ENCODE assay signal across 27 cellular contexts in the genomic region with DNA sequence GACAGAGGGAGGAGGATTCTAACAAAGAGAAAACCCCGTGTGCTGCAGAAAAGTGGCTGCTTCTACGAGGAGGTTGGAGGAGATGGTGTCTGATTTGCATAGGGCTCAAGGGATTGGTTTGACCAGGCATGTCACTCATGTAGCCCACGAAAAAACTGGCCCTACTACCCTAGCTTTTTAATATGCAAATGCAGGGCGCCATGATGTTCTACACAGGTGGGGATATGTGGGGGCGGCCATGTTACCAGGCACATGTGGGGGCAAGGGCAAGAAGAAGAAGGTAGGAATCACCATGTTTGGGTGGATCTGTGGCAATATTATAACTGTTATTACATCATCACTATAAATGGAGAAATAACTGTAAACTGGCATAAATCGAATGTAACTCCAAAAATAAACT. TPM values are rescaled to one million over a fixed set of nuclear protein-coding genes. Genes with fewer than 3 reads are reported as not detected.
DNase-seq lines count a peak whose midpoint lies in the region; ATAC-seq, FAIRE-seq and TF ChIP-seq lines count a peak whose summit lies in the region.
"Had no signal": no experiment of that assay in that cellular context is flagged by ENCODE, and none has a peak within 500 bp of the region (broad histone marks: within the 10 kb centered on the region; RNA-seq: fewer than 3 reads in every experiment).

No MANE protein-coding gene starts in this region.

- H2BK12ac ChIP-seq in mesenchymal stem cell (ENCODE audit: low read length in 2 of 2), result no peak overlapping the region

- H2BK15ac ChIP-seq in mesenchymal stem cell (ENCODE audit: low read depth, poor library complexity, severe bottlenecking), result no peak overlapping the region

- H3K27me3 ChIP-seq in HepG2 (ENCODE audit: control insufficient read depth in 1 of 2, insufficient read depth in 2 of 2, low read length in 2 of 2), result peaks cover 0 to 8% of the 10 kb centered on the region in 2 experiments; a peak in 2 of 5 replicates
- no peaks in the 10 kb centered on the region for H3K27me3 ChIP-seq in right lobe of liver
- no peaks in the 10 kb centered on the region for H3K27me3 ChIP-seq in mesenchymal stem cell (ENCODE audit: control insufficient read depth in 1 of 2, insufficient read depth in 1 of 2, low read length in 2 of 2)
- H3K27me3 ChIP-seq: upper lobe of left lung had no signal

- H4K8ac ChIP-seq in mesenchymal stem cell (ENCODE audit: low read length), result no peak overlapping the region

- TF ChIP-seq RAD21 in HepG2 (CRISPR knock-in tag; IDR thresholded peaks at IDR 0.05), result no peak

- no peaks in the 10 kb centered on the region for H3K9me3 Mint-ChIP-seq in dendritic cell treated with granulocyte-macrophage colony-stimulating factor and Interleukin-4, amounts not matched to agents 40 ng/mL and 50 ng/mL, for 4 days
- H3K9me3 Mint-ChIP-seq: activated CD4-positive, alpha-beta memory T cell treated with anti-CD3 and anti-CD28 coated beads for 36 hours; stimulated activated effector memory CD8-positive, alpha-beta T cell treated with anti-CD3 and anti-CD28 coated beads, Interleukin-12 subunit alpha, Interleukin-12 subunit beta, amount 100 ng/mL, for 72 hours had no signal

- no peaks in the 10 kb centered on the region for H4K20me1 ChIP-seq in HepG2 (ENCODE audit: insufficient read depth, low read length)

- CTCF ChIA-PET in HepG2 (lab: Yijun Ruan, JAX; ENCODE audit: low intra/inter-chr PET ratio, low total read pairs), result no interaction called here

- no peaks in the 10 kb centered on the region for H3K9me3 ChIP-seq in HepG2 (ENCODE audit: low read length)
- H3K9me3 ChIP-seq in right lobe of liver, result no peaks in the 10 kb centered on the region
- H3K9me3 ChIP-seq in mesenchymal stem cell (ENCODE audit: control insufficient read depth, low read length), result no peaks in the 10 kb centered on the region
- H3K9me3 ChIP-seq: upper lobe of left lung had no signal

- H3K4me3 Mint-ChIP-seq in dendritic cell treated with granulocyte-macrophage colony-stimulating factor and Interleukin-4, amounts not matched to agents 40 ng/mL and 50 ng/mL, for 4 days, result peak overlapping the region; percentile 9
- H3K4me3 Mint-ChIP-seq: activated CD4-positive, alpha-beta memory T cell treated with anti-CD3 and anti-CD28 coated beads for 36 hours; naive B cell; stimulated activated effector memory CD8-positive, alpha-beta T cell treated with anti-CD3 and anti-CD28 coated beads, Interleukin-12 subunit alpha, Interleukin-12 subunit beta, amount 100 ng/mL, for 72 hours had no signal

- DNase-seq in HepG2 (ENCODE audit: low spot score) (no peak), right lobe of liver (no peak), NOMO-1 (lab: John Stamatoyannopoulos, UW; ENCODE audit: unreplicated experiment in 2 of 2) (peak; percentile 73 to 82), RKO (ENCODE audit: low spot score) (no peak), mesenchymal stem cell (no peak)
- no peak for DNase-seq in central memory CD4-positive, alpha-beta T cell
- DNase-seq: activated CD4-positive, alpha-beta memory T cell treated with anti-CD3 and anti-CD28 coated beads for 36 hours; activated effector memory CD4-positive, alpha-beta T cell treated with anti-CD3 and anti-CD28 coated beads, Interleukin-2, amount 50 U/mL, for 16 hours; COR-L47; DMS79 treated with DMSO at 0.1 percent for 48 hours; effector CD4-positive, alpha-beta T cell; left cardiac atrium; naive B cell; NCI-H1436 treated with DMSO at 0.1 percent for 48 hours; NCI-H2171 treated with DMSO at 0.1 percent for 48 hours; SHP77; stimulated activated CD4-positive, alpha-beta T cell treated with anti-CD3 and anti-CD28 coated beads, Interleukin-2, amount 100 ng/mL, for 48 hours; substantia nigra; upper lobe of left lung had no signal

- H4K91ac ChIP-seq in mesenchymal stem cell (ENCODE audit: low read length), result no peak overlapping the region

- H3K4me1 Mint-ChIP-seq in dendritic cell treated with granulocyte-macrophage colony-stimulating factor and Interleukin-4, amounts not matched to agents 40 ng/mL and 50 ng/mL, for 4 days (ENCODE audit: low read depth), result peaks cover 41% of the 10 kb centered on the region
- H3K4me1 Mint-ChIP-seq: naive B cell; stimulated activated effector memory CD8-positive, alpha-beta T cell treated with anti-CD3 and anti-CD28 coated beads, Interleukin-12 subunit alpha, Interleukin-12 subunit beta, amount 100 ng/mL, for 72 hours had no signal

- no peaks in the 10 kb centered on the region for H3K4me1 ChIP-seq in HepG2 (ENCODE audit: insufficient read depth, low read length)
- H3K4me1 ChIP-seq in right lobe of liver, result peaks cover 0 to 18% (median 3%) of the 10 kb centered on the region in 4 donors
- H3K4me1 ChIP-seq in mesenchymal stem cell (ENCODE audit: control insufficient read depth, insufficient read depth, low read depth, low read length), result peaks cover 14% of the 10 kb centered on the region
- H3K4me1 ChIP-seq: upper lobe of left lung had no signal

- TF ChIP-seq EP300 in HepG2 (IDR thresholded peaks at IDR 0.05; ENCODE audit: low read depth in 2 of 2, low read length in 2 of 2), result no peak
- TF ChIP-seq EP300 in HepG2 (CRISPR knock-in tag; IDR thresholded peaks at IDR 0.05; ENCODE audit: borderline replicate concordance), result no peak

- in situ Hi-C loops in HepG2 (cut with HindIII; ENCODE audit: extremely low pct_ligation_motif_present, low pct_unique_long_range_greater_than_20kb), result no loop called here

- H3K14ac ChIP-seq in mesenchymal stem cell (ENCODE audit: low read length in 2 of 2), result no peak overlapping the region

- no peak overlapping the region for H2AFZ ChIP-seq in HepG2 (ENCODE audit: low read length)
- no peak overlapping the region for H2AFZ ChIP-seq in mesenchymal stem cell (ENCODE audit: low read depth, low read length)
- H2AFZ ChIP-seq: PC-9 had no signal

- no peak overlapping the region for H3K27ac ChIP-seq in HepG2 (ENCODE audit: extremely low read length, insufficient read depth, low read length)
- H3K27ac ChIP-seq in right lobe of liver, result no peak overlapping the region
- no peak overlapping the region for H3K27ac ChIP-seq in mesenchymal stem cell (ENCODE audit: low read length, poor library complexity, severe bottlenecking)
- H3K27ac ChIP-seq: epithelial cell of prostate, PC-9, upper lobe of left lung had no signal

- no peak overlapping the region for H3K27ac Mint-ChIP-seq in dendritic cell treated with granulocyte-macrophage colony-stimulating factor and Interleukin-4, amounts not matched to agents 40 ng/mL and 50 ng/mL, for 4 days
- H3K27ac Mint-ChIP-seq: activated CD4-positive, alpha-beta memory T cell treated with anti-CD3 and anti-CD28 coated beads for 36 hours; stimulated activated effector memory CD8-positive, alpha-beta T cell treated with anti-CD3 and anti-CD28 coated beads, Interleukin-12 subunit alpha, Interleukin-12 subunit beta, amount 100 ng/mL, for 72 hours had no signal

- no peak overlapping the region for H3K9ac ChIP-seq in HepG2 (ENCODE audit: insufficient read depth, low read depth, low read length)
- no peak overlapping the region for H3K9ac ChIP-seq in mesenchymal stem cell (ENCODE audit: low read length)

- no peak for TF ChIP-seq POLR2A in HepG2 (IDR thresholded peaks at IDR 0.05; ENCODE audit: insufficient read depth in 1 of 2, low read depth in 2 of 2, low read length in 2 of 2)
- TF ChIP-seq POLR2A in right lobe of liver (IDR thresholded peaks at IDR 0.05), result no peak

- WGBS in HepG2 (ENCODE audit: low lambda C conversion rate), result 38% methylated on average over 6 of the region's 6 CpGs
- 79% methylated on average over 6 of the region's 6 CpGs for WGBS in right lobe of liver (ENCODE audit: insufficient coverage, low coverage, low lambda C conversion rate, missing lambda C conversion rate)
- WGBS in mesenchymal stem cell, result 78% methylated on average over 3 of the region's 6 CpGs

- no peak for FAIRE-seq in HepG2 (lab: Jason Lieb, UNC)
- FAIRE-seq: H54, TTC549 had no signal

- ATAC-seq in HepG2, result no peak
- no peak for ATAC-seq in right lobe of liver
- ATAC-seq in HG03135 (IDR thresholded peaks at IDR 0.05; ENCODE audit: unreplicated experiment), result no peak
- ATAC-seq: activated CD4-positive, CD25-positive, alpha-beta regulatory T cell treated with anti-CD3 and anti-CD28 coated beads, Interleukin-2, amount 50 U/mL, for 24 hours; left cardiac atrium; stimulated activated effector memory CD8-positive, alpha-beta T cell treated with anti-CD3 and anti-CD28 coated beads, Interleukin-12 subunit alpha, Interleukin-12 subunit beta, amount 100 ng/mL, for 72 hours had no signal

- H2AK5ac ChIP-seq in mesenchymal stem cell (ENCODE audit: low read length, severe bottlenecking), result no peak overlapping the region

- no peak overlapping the region for H3K23ac ChIP-seq in mesenchymal stem cell (ENCODE audit: low read length in 2 of 2)

- H3K4me3 ChIP-seq in HepG2 (replicated peaks in 1 of 3; ENCODE audit: insufficient read depth in 1 of 3, low read depth in 2 of 3, low read length in 3 of 3) (no peak overlapping the region), right lobe of liver (no peak overlapping the region), mesenchymal stem cell (ENCODE audit: insufficient read depth in 1 of 2, low read depth in 1 of 2, low read length in 2 of 2) (no peak overlapping the region)
- H3K4me3 ChIP-seq: PC-9, upper lobe of left lung had no signal

- no peaks in the 10 kb centered on the region for H3K79me1 ChIP-seq in mesenchymal stem cell (replicated peaks; ENCODE audit: low read length, poor library complexity, severe bottlenecking)

- no peaks in the 10 kb centered on the region for H3K36me3 Mint-ChIP-seq in dendritic cell treated with granulocyte-macrophage colony-stimulating factor and Interleukin-4, amounts not matched to agents 40 ng/mL and 50 ng/mL, for 4 days (ENCODE audit: low read depth)
- H3K36me3 Mint-ChIP-seq: activated CD4-positive, alpha-beta memory T cell treated with anti-CD3 and anti-CD28 coated beads for 36 hours; stimulated activated effector memory CD8-positive, alpha-beta T cell treated with anti-CD3 and anti-CD28 coated beads, Interleukin-12 subunit alpha, Interleukin-12 subunit beta, amount 100 ng/mL, for 72 hours had no signal

- POLR2A ChIA-PET in HepG2 (lab: Yijun Ruan, JAX), result no interaction called here

- H3K79me2 ChIP-seq in HepG2 (ENCODE audit: insufficient read depth, low read length), result no peaks in the 10 kb centered on the region

- BruUV-seq in HepG2 (replicated peaks; lab: Mats Ljungman, UMichigan), result no TSS peak

- no peak overlapping the region for H3K4ac ChIP-seq in mesenchymal stem cell (ENCODE audit: low read depth in 1 of 2, low read length in 2 of 2)

- H2BK120ac ChIP-seq in mesenchymal stem cell (ENCODE audit: low read depth, low read length), result no peak overlapping the region

- TF ChIP-seq CTCF in HepG2 (CRISPR knock-in tag; IDR thresholded peaks at IDR 0.05) (no peak), right lobe of liver (IDR thresholded peaks at IDR 0.05) (no peak)

- H3K4me2 ChIP-seq in HepG2 (ENCODE audit: low read depth, low read length), result no peak overlapping the region
- no peak overlapping the region for H3K4me2 ChIP-seq in mesenchymal stem cell (ENCODE audit: low read length, poor library complexity, severe bottlenecking)
- H3K4me2 ChIP-seq: PC-9 had no signal

- H3K36me3 ChIP-seq in HepG2 (replicated peaks in 1 of 2; ENCODE audit: control insufficient read depth in 1 of 2, insufficient read depth in 2 of 2, low read length in 2 of 2) (no peaks in the 10 kb centered on the region), right lobe of liver (no peaks in the 10 kb centered on the region), mesenchymal stem cell (ENCODE audit: control insufficient read depth in 1 of 2, insufficient read depth in 2 of 2, low read depth in 1 of 2, low read length in 2 of 2) (no peaks in the 10 kb centered on the region)
- H3K36me3 ChIP-seq: upper lobe of left lung had no signal

- intact Hi-C loops in HepG2 (cut with micrococcal nuclease; ENCODE audit: unreplicated experiment) (no loop called here), right lobe of liver (cut with DNase I) (no loop called here)
- intact Hi-C loops in dendritic cell treated with granulocyte-macrophage colony-stimulating factor and Interleukin-4, amounts not matched to agents 40 ng/mL and 50 ng/mL, for 4 days (cut with micrococcal nuclease), result no loop called here

- H2BK5ac ChIP-seq in mesenchymal stem cell (ENCODE audit: low read depth, low read length, poor library complexity, severe bottlenecking), result no peak overlapping the region

- H3K27me3 Mint-ChIP-seq in dendritic cell treated with granulocyte-macrophage colony-stimulating factor and Interleukin-4, amounts not matched to agents 40 ng/mL and 50 ng/mL, for 4 days, result peaks cover 7% of the 10 kb centered on the region
- H3K27me3 Mint-ChIP-seq: activated CD4-positive, alpha-beta memory T cell treated with anti-CD3 and anti-CD28 coated beads for 36 hours had no signal

- H3K18ac ChIP-seq in mesenchymal stem cell (ENCODE audit: low read depth in 1 of 2, low read length in 2 of 2), result no peak overlapping the region

RNA-seq across cellular contexts. Expression of a gene that starts 9.9 kb away (rescaled TPM):
- total RNA-seq in HepG2 (2016; rRNA removed; fragmentation: Illumina TruSeq; extraction: Trizol), result 0.04 and 0.07 TPM in 2 replicates
- not detected in 2 replicates for total RNA-seq in HepG2 (2016; cell fraction: cytosol; rRNA removed; fragmentation: Illumina TruSeq; extraction: Trizol; ENCODE audit: low read depth)
- not detected in 2 replicates for total RNA-seq in HepG2 (2016; cell fraction: insoluble cytoplasmic fraction; rRNA removed; fragmentation: Illumina TruSeq; extraction: Trizol)
- not detected in 2 replicates for total RNA-seq in HepG2 (2016; cell fraction: membrane; rRNA removed; fragmentation: Illumina TruSeq; extraction: Trizol)
- not detected in 2 replicates for total RNA-seq in HepG2 (2016; cell fraction: nucleus; rRNA removed; fragmentation: Illumina TruSeq; extraction: Trizol)
- not detected in 2 replicates for polyA plus RNA-seq in HepG2 (2011; rRNA removed)
- polyA plus RNA-seq in HepG2 (2011; cell fraction: cytosol; rRNA removed), result not detected in 2 replicates
- not detected in 2 replicates for polyA plus RNA-seq in HepG2 (2011; cell fraction: nucleus; rRNA removed)
- polyA plus RNA-seq in HepG2 (2012), result not detected in 2 replicates
- polyA plus RNA-seq in HepG2 (2016; cell fraction: cytosol; fragmentation: Illumina TruSeq; extraction: Trizol; ENCODE audit: low read depth), result not detected in 2 replicates
- not detected in 2 replicates for polyA plus RNA-seq in HepG2 (2016; cell fraction: insoluble cytoplasmic fraction; fragmentation: Illumina TruSeq; extraction: Trizol; ENCODE audit: low read depth)
- not detected in 2 replicates for polyA plus RNA-seq in HepG2 (2016; cell fraction: membrane; fragmentation: Illumina TruSeq; extraction: Trizol; ENCODE audit: low read depth)
- not detected in 2 replicates for polyA plus RNA-seq in HepG2 (2016; cell fraction: nucleus; fragmentation: Illumina TruSeq; extraction: Trizol; ENCODE audit: insufficient read depth, low read depth)
- polyA minus RNA-seq in HepG2 (2011; rRNA and poly(A)+ RNA removed; ENCODE audit: low replicate concordance), result 0.02 TPM in 1 of 2 replicates, not detected in the other
- polyA minus RNA-seq in HepG2 (2011; cell fraction: cytosol; rRNA and poly(A)+ RNA removed), result not detected in 2 replicates
- polyA minus RNA-seq in HepG2 (2011; cell fraction: nucleus; rRNA and poly(A)+ RNA removed), result not detected in 2 replicates
- 1 to 10 TPM in 4 of 6 experiments, under 1 TPM in 2; 0.06 to 2.7 (median 1.5) TPM for total RNA-seq in right lobe of liver
- polyA plus RNA-seq in mesenchymal stem cell (2013, experiment 1 of 2), result 0.50 TPM
- polyA plus RNA-seq in mesenchymal stem cell (2013, experiment 2 of 2), result 0.40 TPM
- total RNA-seq: activated CD4-positive, alpha-beta memory T cell treated with anti-CD3 and anti-CD28 coated beads for 36 hours had no signal

RNA-seq across cellular contexts. Expression of a gene that starts 53.3 kb away (rescaled TPM):
- not detected in 2 replicates for total RNA-seq in HepG2 (2016; rRNA removed; fragmentation: Illumina TruSeq; extraction: Trizol)
- not detected in 2 replicates for total RNA-seq in HepG2 (2016; cell fraction: cytosol; rRNA removed; fragmentation: Illumina TruSeq; extraction: Trizol; ENCODE audit: low read depth)
- total RNA-seq in HepG2 (2016; cell fraction: insoluble cytoplasmic fraction; rRNA removed; fragmentation: Illumina TruSeq; extraction: Trizol), result not detected in 2 replicates
- total RNA-seq in HepG2 (2016; cell fraction: membrane; rRNA removed; fragmentation: Illumina TruSeq; extraction: Trizol), result not detected in 2 replicates
- total RNA-seq in HepG2 (2016; cell fraction: nucleus; rRNA removed; fragmentation: Illumina TruSeq; extraction: Trizol), result not detected in 2 replicates
- polyA plus RNA-seq in HepG2 (2011; rRNA removed), result not detected in 2 replicates
- not detected in 2 replicates for polyA plus RNA-seq in HepG2 (2011; cell fraction: cytosol; rRNA removed)
- not detected in 2 replicates for polyA plus RNA-seq in HepG2 (2011; cell fraction: nucleus; rRNA removed)
- not detected in 2 replicates for polyA plus RNA-seq in HepG2 (2012)
- polyA plus RNA-seq in HepG2 (2016; cell fraction: cytosol; fragmentation: Illumina TruSeq; extraction: Trizol; ENCODE audit: low read depth), result not detected in 2 replicates
- polyA plus RNA-seq in HepG2 (2016; cell fraction: insoluble cytoplasmic fraction; fragmentation: Illumina TruSeq; extraction: Trizol; ENCODE audit: low read depth), result not detected in 2 replicates
- not detected in 2 replicates for polyA plus RNA-seq in HepG2 (2016; cell fraction: membrane; fragmentation: Illumina TruSeq; extraction: Trizol; ENCODE audit: low read depth)
- not detected in 2 replicates for polyA plus RNA-seq in HepG2 (2016; cell fraction: nucleus; fragmentation: Illumina TruSeq; extraction: Trizol; ENCODE audit: insufficient read depth, low read depth)
- polyA minus RNA-seq in HepG2 (2011; rRNA and poly(A)+ RNA removed; ENCODE audit: low replicate concordance), result not detected in 2 replicates
- not detected in 2 replicates for polyA minus RNA-seq in HepG2 (2011; cell fraction: cytosol; rRNA and poly(A)+ RNA removed)
- not detected in 2 replicates for polyA minus RNA-seq in HepG2 (2011; cell fraction: nucleus; rRNA and poly(A)+ RNA removed)
- 1 to 10 TPM in 1 of 6 experiments, under 1 TPM in 3, not detected in 2; 0.26 to 1.3 (median 0.60) TPM for total RNA-seq in right lobe of liver
- polyA plus RNA-seq in mesenchymal stem cell (2013, experiment 1 of 2), result not detected
- not detected for polyA plus RNA-seq in mesenchymal stem cell (2013, experiment 2 of 2)
- total RNA-seq: activated CD4-positive, alpha-beta memory T cell treated with anti-CD3 and anti-CD28 coated beads for 36 hours; left cardiac atrium; PC-9 had no signal

Comparison
In these comparisons a context has a peak if more than half of its experiments do, and no peak if none do; other contexts are left out.
1. DNase-seq: peak in NOMO-1 (2 of 2); none in HepG2 (single experiment), right lobe of liver (0 of 3), RKO (single experiment), mesenchymal stem cell (single experiment) and central memory CD4-positive, alpha-beta T cell (single experiment).